Comparison of ENCODE assay signal across 24 cellular contexts in the genomic region with DNA sequence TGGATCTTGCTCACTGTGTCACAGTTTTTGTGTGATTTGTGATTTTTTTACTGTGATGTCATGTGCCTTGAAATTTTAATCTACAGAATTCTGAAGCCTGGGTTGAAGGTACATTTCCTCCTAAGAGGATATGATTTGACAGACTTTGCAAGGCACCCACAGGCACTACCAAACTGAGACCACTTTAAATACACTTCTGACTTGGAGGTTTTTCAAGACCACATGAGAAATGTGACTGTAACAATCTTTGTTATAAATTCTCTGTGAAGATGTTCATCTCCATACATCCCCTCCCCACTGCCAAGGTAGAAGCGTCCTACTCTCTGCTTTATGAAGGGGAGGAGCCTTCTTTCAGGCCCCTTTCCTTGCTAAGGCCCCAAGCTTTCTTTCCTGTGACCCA. TPM values are rescaled to one million over a fixed set of nuclear protein-coding genes. Genes with fewer than 3 reads are reported as not detected.
DNase-seq lines count a peak whose midpoint lies in the region; ATAC-seq and TF ChIP-seq lines count a peak whose summit lies in the region.
"Had no signal": no experiment of that assay in that cellular context is flagged by ENCODE, and none has a peak within 500 bp of the region (broad histone marks: within the 10 kb centered on the region; RNA-seq: fewer than 3 reads in every experiment).

No MANE protein-coding gene starts in this region.

- no peaks in the 10 kb centered on the region for H3K27me3 Mint-ChIP-seq in activated naive CD8-positive, alpha-beta T cell
- no peaks in the 10 kb centered on the region for H3K27me3 Mint-ChIP-seq in activated naive CD8-positive, alpha-beta T cell treated with anti-CD3 and anti-CD28 coated beads for 36 hours
- H3K27me3 Mint-ChIP-seq in endothelial cell (ENCODE audit: unreplicated experiment): no peaks in the 10 kb centered on the region
- H3K27me3 Mint-ChIP-seq: CD4-positive, alpha-beta T cell had no signal

- no peak for TF ChIP-seq CTCF in endothelial cell (IDR thresholded peaks at IDR 0.05; ENCODE audit: unreplicated experiment)

- H3K9me3 Mint-ChIP-seq in activated naive CD8-positive, alpha-beta T cell (ENCODE audit: low read depth): peaks cover 7% of the 10 kb centered on the region
- peaks cover 9% of the 10 kb centered on the region for H3K9me3 Mint-ChIP-seq in activated naive CD8-positive, alpha-beta T cell treated with anti-CD3 and anti-CD28 coated beads for 36 hours
- H3K9me3 Mint-ChIP-seq in endothelial cell (ENCODE audit: unreplicated experiment): no peaks in the 10 kb centered on the region
- H3K9me3 Mint-ChIP-seq: CD4-positive, alpha-beta T cell had no signal

- H3K4me3 ChIP-seq in HAP-1: no peak overlapping the region
- H3K4me3 ChIP-seq: BLaER1 treated with 17β-estradiol and CSF1 and Interleukin-3, amounts not matched to agents 10 nM and 100 nM; GM23338; K562; SJSA1 had no signal

- H3K27me3 ChIP-seq in HAP-1 (ENCODE audit: low read depth): no peaks in the 10 kb centered on the region
- H3K27me3 ChIP-seq: BLaER1 treated with 17β-estradiol and CSF1 and Interleukin-3, amounts not matched to agents 10 nM and 100 nM; SJSA1 had no signal

- H3K36me3 ChIP-seq in HAP-1 (replicated peaks): peaks cover 3% of the 10 kb centered on the region; the same call in 1 of the 2 replicates
- H3K36me3 ChIP-seq: SJSA1 had no signal

- H3K4me3 Mint-ChIP-seq in activated naive CD8-positive, alpha-beta T cell: peak overlapping the region; percentile 39
- H3K4me3 Mint-ChIP-seq in activated naive CD8-positive, alpha-beta T cell treated with anti-CD3 and anti-CD28 coated beads for 36 hours: no peak overlapping the region
- peak overlapping the region; percentile 24 for H3K4me3 Mint-ChIP-seq in endothelial cell (ENCODE audit: unreplicated experiment)
- H3K4me3 Mint-ChIP-seq: CD4-positive, alpha-beta T cell; GM23338; H9; HFFc6 had no signal

- peaks cover 9% of the 10 kb centered on the region for H3K4me1 ChIP-seq in HAP-1

- peaks cover 44% of the 10 kb centered on the region for H3K4me1 Mint-ChIP-seq in activated naive CD8-positive, alpha-beta T cell (ENCODE audit: low read depth)
- H3K4me1 Mint-ChIP-seq in activated naive CD8-positive, alpha-beta T cell treated with anti-CD3 and anti-CD28 coated beads for 36 hours: peaks cover 25% of the 10 kb centered on the region
- H3K4me1 Mint-ChIP-seq in endothelial cell (ENCODE audit: unreplicated experiment): no peaks in the 10 kb centered on the region

- DNase-seq in activated naive CD8-positive, alpha-beta T cell treated with anti-CD3 and anti-CD28 coated beads for 36 hours: no peak
- DNase-seq in KBM-7: peak; percentile 14
- DNase-seq in endothelial cell (ENCODE audit: low spot score): no peak
- DNase-seq in HAP-1 (ENCODE audit: low spot score in 2 of 2): no peak
- DNase-seq in cerebellum (ENCODE audit: low spot score): no peak
- DNase-seq: CD4-positive, alpha-beta T cell; COR-L47; DMS53; H9; HFFc6; MV-4-11; NCI-H1105 treated with DMSO at 0.1 percent for 48 hours; NCI-H2029; NCI-H446 treated with DMSO at 0.1 percent for 48 hours; NCI-H526 treated with DMSO at 0.1 percent for 48 hours; Right ventricle myocardium superior; RPMI8226 had no signal

- H3K27ac Mint-ChIP-seq in activated naive CD8-positive, alpha-beta T cell: peak overlapping the region; percentile 25
- H3K27ac Mint-ChIP-seq in activated naive CD8-positive, alpha-beta T cell treated with anti-CD3 and anti-CD28 coated beads for 36 hours: no peak overlapping the region
- H3K27ac Mint-ChIP-seq in endothelial cell (ENCODE audit: unreplicated experiment): no peak overlapping the region
- H3K27ac Mint-ChIP-seq: CD4-positive, alpha-beta T cell; GM23338 had no signal

- H3K9me3 ChIP-seq in HAP-1: no peaks in the 10 kb centered on the region
- H3K9me3 ChIP-seq: SJSA1 had no signal

- peaks cover 13% of the 10 kb centered on the region for H3K36me3 Mint-ChIP-seq in activated naive CD8-positive, alpha-beta T cell
- peaks cover 26% of the 10 kb centered on the region for H3K36me3 Mint-ChIP-seq in activated naive CD8-positive, alpha-beta T cell treated with anti-CD3 and anti-CD28 coated beads for 36 hours
- peaks cover 15% of the 10 kb centered on the region for H3K36me3 Mint-ChIP-seq in endothelial cell (ENCODE audit: low read depth, unreplicated experiment)

- in situ Hi-C loops in KBM-7 (cut with MboI; ENCODE audit: low pct_unique_long_range_greater_than_20kb, low sequenced_read_pairs): no loop called here
- in situ Hi-C loops in HAP-1 (cut with MboI; ENCODE audit: low sequenced_read_pairs): no loop called here

- no peak for ATAC-seq in activated CD4-positive, CD25-positive, alpha-beta regulatory T cell treated with anti-CD3 and anti-CD28 coated beads, Interleukin-2, amount 50 U/mL, for 24 hours
- ATAC-seq: GM23338, HepG2, K562 had no signal

RNA-seq across cellular contexts. Expression of gene UBXN7, which starts 22.8 kb away (rescaled TPM):
- 10 to 100 TPM; 52.7 to 57.5 TPM for total RNA-seq in activated naive CD8-positive, alpha-beta T cell treated with anti-CD3 and anti-CD28 coated beads for 36 hours
- total RNA-seq in endothelial cell (ENCODE audit: unreplicated experiment) (71.7 TPM), cerebellum (48.9 TPM)
